ENCODE assay signal across 7 cellular contexts in the genomic region with DNA sequence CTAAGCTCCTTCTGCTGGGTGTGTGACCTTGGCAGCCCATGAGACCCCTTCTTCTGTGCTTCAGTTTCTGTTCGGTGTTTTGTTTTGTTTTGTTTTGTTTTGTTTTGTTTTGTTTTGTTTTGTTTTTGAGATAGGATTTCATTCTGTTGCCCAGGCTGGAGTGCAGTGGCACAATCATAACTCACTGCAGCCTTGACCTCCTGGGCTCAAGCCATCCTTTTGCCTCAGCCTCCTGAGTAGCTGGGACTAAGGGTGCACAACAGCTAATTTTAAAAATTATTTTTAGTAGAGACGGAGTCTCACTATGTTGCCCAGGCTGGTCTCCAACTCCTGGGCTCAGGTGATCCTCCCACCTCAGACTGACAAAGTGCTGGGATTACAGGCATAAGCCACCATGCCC. TPM values are rescaled to one million over a fixed set of nuclear protein-coding genes. Genes with fewer than 3 reads are reported as not detected.
"Had no signal": no experiment of that assay in that cellular context is flagged by ENCODE, and none has a peak within 500 bp of the region (broad histone marks: within the 10 kb centered on the region; RNA-seq: fewer than 3 reads in every experiment).

No MANE protein-coding gene starts in this region.

RNA-seq across cellular contexts. Expression of a gene that starts 48.6 kb away (rescaled TPM):
- total RNA-seq: LHCN-M2, MCF 10A, PC-3, Peyer's patch, Right ventricle myocardium superior, SJSA1 had no signal
- polyA plus RNA-seq: SK-N-SH had no signal

RNA-seq across cellular contexts. Expression of a gene that starts 52.9 kb away (rescaled TPM):
- total RNA-seq: LHCN-M2, MCF 10A, PC-3, Peyer's patch, Right ventricle myocardium superior, SJSA1 had no signal
- polyA plus RNA-seq: SK-N-SH had no signal

RNA-seq across cellular contexts. Expression of a gene that starts 55.8 kb away (rescaled TPM):
- total RNA-seq: LHCN-M2, MCF 10A, PC-3, Peyer's patch, Right ventricle myocardium superior, SJSA1 had no signal
- polyA plus RNA-seq: SK-N-SH had no signal
